Comparison of ENCODE assay signal across 23 cellular contexts in the genomic region with DNA sequence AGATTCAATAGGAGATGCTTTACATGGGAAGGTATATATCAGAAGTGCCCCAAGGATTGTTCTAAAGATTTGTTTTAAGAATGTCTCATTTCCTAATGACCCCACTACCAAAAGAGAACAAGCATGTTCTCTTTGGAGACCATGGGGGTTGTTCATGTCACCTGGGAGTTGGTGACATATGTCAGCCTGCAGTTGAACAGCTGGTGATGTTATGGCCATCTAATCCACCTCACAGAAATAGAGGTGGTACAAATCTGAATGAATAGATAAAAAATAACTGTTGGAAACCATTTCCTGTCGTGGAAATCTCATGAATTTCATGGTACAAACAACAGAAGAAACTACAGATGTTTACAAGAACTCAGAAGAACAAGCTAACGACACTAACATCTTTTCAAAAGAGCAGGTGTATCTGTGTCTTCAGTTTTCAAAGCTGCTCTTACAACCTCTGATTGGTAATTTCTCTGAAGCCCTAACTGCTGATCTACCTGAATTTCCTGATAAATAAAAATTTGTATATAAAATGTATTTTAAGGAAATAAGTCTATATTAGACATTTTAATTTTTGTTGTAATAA.
"Had no signal": no experiment of that assay in that cellular context is flagged by ENCODE, and none has a peak within 500 bp of the region (broad histone marks: within the 10 kb centered on the region; RNA-seq: fewer than 3 reads in every experiment).

No MANE protein-coding gene starts in this region.

- H3K9ac ChIP-seq: SK-N-SH had no signal

- ATAC-seq: activated CD8-positive, alpha-beta T cell treated with anti-CD3 and anti-CD28 coated beads for 36 hours; activated T-cell treated with anti-CD3 and anti-CD28 coated beads, Interleukin-2, amount 50 U/mL, for 72 hours; Panc1; Right ventricle myocardium inferior had no signal

- H3K9me3 ChIP-seq: SK-N-SH had no signal

- H3K4me3 ChIP-seq: cardiac muscle cell had no signal

- H3K27ac ChIP-seq: brain microvascular endothelial cell, cardiac muscle cell, VCaP had no signal

- DNase-seq: activated CD4-positive, alpha-beta T cell treated with anti-CD3 and anti-CD28 coated beads for 4 hours; activated CD8-positive, alpha-beta memory T cell treated with anti-CD3 and anti-CD28 coated beads, Interleukin-2, amount 50 U/mL, for 4 hours; activated CD8-positive, alpha-beta T cell treated with anti-CD3 and anti-CD28 coated beads for 36 hours; activated gamma-delta T cell treated with Interleukin-2 at 50 U/mL for 16 hours; activated naive CD4-positive, alpha-beta T cell treated with anti-CD3 and anti-CD28 coated beads, Interleukin-2, amount 10 ng/mL, durations not matched to agents 7 days and 5 days; activated naive CD8-positive, alpha-beta T cell treated with anti-CD3 and anti-CD28 coated beads for 36 hours; activated T-cell treated with anti-CD3 and anti-CD28 coated beads, Interleukin-2, amount 50 U/mL, for 72 hours; brain microvascular endothelial cell; NCI-H1048; NCI-H146; NCI-H2029; NCI-H2107; NCI-H510A treated with DMSO at 0.1 percent for 48 hours; NCI-H748 treated with DMSO at 0.1 percent for 48 hours; NK-92 treated with Interleukin-12 subunit alpha and Interleukin-12 subunit beta, amount 100 ng/mL, for 24 hours; OCI-M1; RPMI8226; SK-N-SH; T-helper 1 cell had no signal

- H3K27me3 ChIP-seq: brain microvascular endothelial cell, cardiac muscle cell had no signal

- H3K4me2 ChIP-seq: SK-N-SH had no signal

- H3K36me3 ChIP-seq: brain microvascular endothelial cell, cardiac muscle cell had no signal
